ENCODE assay signal across 14 cellular contexts in the genomic region with DNA sequence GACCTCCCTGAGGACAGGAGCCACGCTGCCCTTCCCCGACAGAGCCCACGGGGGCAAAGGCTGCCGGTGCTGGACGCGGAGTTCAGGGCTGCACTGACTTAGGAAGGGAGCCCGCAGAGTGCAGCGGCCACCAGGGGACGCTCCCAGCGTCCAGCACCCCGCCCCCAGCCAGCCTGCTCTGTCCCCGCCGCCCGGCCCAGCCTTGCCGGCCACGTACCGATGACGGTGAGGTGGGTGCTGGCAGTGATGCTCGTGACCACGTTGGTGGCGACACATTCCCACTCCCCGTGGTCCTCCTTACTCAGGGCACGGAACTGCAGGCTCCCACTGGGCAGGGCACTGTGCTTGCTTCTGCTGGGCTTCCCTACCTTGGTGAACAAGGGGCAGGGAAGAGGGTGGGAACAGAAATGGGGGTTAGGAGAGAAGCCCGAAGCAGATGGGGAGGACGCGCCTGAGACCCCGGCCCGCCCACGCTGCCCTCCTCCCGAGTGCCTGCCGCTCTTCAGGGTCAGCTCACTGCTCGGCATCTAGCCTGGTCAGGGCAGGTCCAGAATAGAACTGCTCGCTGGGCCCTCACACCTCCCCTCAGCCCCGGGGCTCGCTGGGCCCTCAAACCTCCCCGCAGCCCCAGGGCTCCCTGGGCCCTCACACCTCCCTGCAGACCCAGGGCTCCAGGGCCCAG. TPM values are rescaled to one million over a fixed set of nuclear protein-coding genes. Genes with fewer than 3 reads are reported as not detected.
DNase-seq lines count a peak whose midpoint lies in the region; ATAC-seq, FAIRE-seq and TF ChIP-seq lines count a peak whose summit lies in the region.
"Had no signal": no experiment of that assay in that cellular context is flagged by ENCODE, and none has a peak within 500 bp of the region (broad histone marks: within the 10 kb centered on the region; RNA-seq: fewer than 3 reads in every experiment).

No MANE protein-coding gene starts in this region.

- FAIRE-seq in astrocyte (lab: Jason Lieb, UNC), result no peak

- no peak overlapping the region for H3K4me3 Mint-ChIP-seq in astrocyte (ENCODE audit: unreplicated experiment)
- H3K4me3 Mint-ChIP-seq: stimulated activated naive CD8-positive, alpha-beta T cell treated with anti-CD3 and anti-CD28 coated beads, Interleukin-15, amount 100 ng/mL, for 72 hours had no signal

- H3K27me3 ChIP-seq in astrocyte (ENCODE audit: insufficient read depth, low read length) (no peaks in the 10 kb centered on the region), right atrium auricular region (no peaks in the 10 kb centered on the region), upper lobe of right lung (no peaks in the 10 kb centered on the region)
- H3K27me3 ChIP-seq: SJSA1 had no signal

- intact Hi-C loops in Right ventricle myocardium inferior (cut with DNase I), result no loop called here
- intact Hi-C loops in cardiac septum (cut with DNase I), result no loop called here
- intact Hi-C loops in upper lobe of right lung (cut with DNase I), result no loop called here
- intact Hi-C loops in lower leg skin (cut with DNase I; ENCODE audit: low total_unique reads), result no loop called here

- H3K36me3 ChIP-seq in astrocyte (ENCODE audit: insufficient read depth, low read length), result no peaks in the 10 kb centered on the region
- peaks cover 40% of the 10 kb centered on the region for H3K36me3 ChIP-seq in right atrium auricular region
- H3K36me3 ChIP-seq in upper lobe of right lung, result no peaks in the 10 kb centered on the region
- H3K36me3 ChIP-seq: SJSA1 had no signal

- peaks cover 5% of the 10 kb centered on the region for H3K9me3 Mint-ChIP-seq in astrocyte (ENCODE audit: unreplicated experiment)
- H3K9me3 Mint-ChIP-seq: stimulated activated naive CD8-positive, alpha-beta T cell treated with anti-CD3 and anti-CD28 coated beads, Interleukin-15, amount 100 ng/mL, for 72 hours had no signal

- H3K4me3 ChIP-seq in astrocyte (ENCODE audit: insufficient read depth, low read depth, low read length) (no peak overlapping the region), right atrium auricular region (no peak overlapping the region), upper lobe of right lung (no peak overlapping the region), lower leg skin (ENCODE audit: low read depth, poor library complexity, severe bottlenecking) (no peak overlapping the region)
- H3K4me3 ChIP-seq: HAP-1, SJSA1 had no signal

- no peak overlapping the region for H2AFZ ChIP-seq in astrocyte (ENCODE audit: low read depth, low read length)

- H3K9ac ChIP-seq in astrocyte (ENCODE audit: low read length), result no peak overlapping the region

- peaks cover 30% of the 10 kb centered on the region for H3K4me1 Mint-ChIP-seq in astrocyte (ENCODE audit: low read depth, unreplicated experiment)

- no peaks in the 10 kb centered on the region for H4K20me1 ChIP-seq in astrocyte (ENCODE audit: insufficient read depth, low read length)

- H3K79me2 ChIP-seq in astrocyte (ENCODE audit: insufficient read depth, low read length), result no peaks in the 10 kb centered on the region

- H3K9me3 ChIP-seq in astrocyte (ENCODE audit: insufficient read depth, low read depth, low read length) (no peaks in the 10 kb centered on the region), right atrium auricular region (no peaks in the 10 kb centered on the region), upper lobe of right lung (no peaks in the 10 kb centered on the region)
- H3K9me3 ChIP-seq: HAP-1, SJSA1 had no signal

- H3K4me1 ChIP-seq in astrocyte (ENCODE audit: insufficient read depth, low read length), result peaks cover 4% of the 10 kb centered on the region
- peaks cover 0 to 34% of the 10 kb centered on the region in 2 donors for H3K4me1 ChIP-seq in right atrium auricular region
- peaks cover 10% of the 10 kb centered on the region for H3K4me1 ChIP-seq in upper lobe of right lung
- H3K4me1 ChIP-seq: SJSA1 had no signal

- H3K27ac Mint-ChIP-seq in astrocyte (ENCODE audit: unreplicated experiment), result peak overlapping the region; percentile 66

- no peak for TF ChIP-seq POLR2A in lower leg skin (IDR thresholded peaks at IDR 0.05)

- H3K27ac ChIP-seq in astrocyte (ENCODE audit: low read depth, low read length), result no peak overlapping the region
- no peak overlapping the region for H3K27ac ChIP-seq in right atrium auricular region
- no peak overlapping the region for H3K27ac ChIP-seq in upper lobe of right lung
- H3K27ac ChIP-seq: SJSA1 had no signal

- peaks cover 1% of the 10 kb centered on the region for H3K27me3 Mint-ChIP-seq in astrocyte (ENCODE audit: low read depth, unreplicated experiment)
- H3K27me3 Mint-ChIP-seq: stimulated activated naive CD8-positive, alpha-beta T cell treated with anti-CD3 and anti-CD28 coated beads, Interleukin-15, amount 100 ng/mL, for 72 hours had no signal

- 81 to 87% methylated on average over 34 to 36 of the region's 36 CpGs for WGBS in lower leg skin, 2 donors

- DNase-seq in Right ventricle myocardium inferior (ENCODE audit: missing footprints), result peak; percentile 47
- DNase-seq in cardiac septum (ENCODE audit: low spot score), result no peak
- DNase-seq in astrocyte (ENCODE audit: low read depth), result no peak
- no peak for DNase-seq in right atrium auricular region (ENCODE audit: low spot score)
- no peak for DNase-seq in upper lobe of right lung
- DNase-seq in stimulated activated CD4-positive, alpha-beta T cell treated with anti-CD3 and anti-CD28 coated beads, Interleukin-4, amount 100 ng/mL, for 1 hour, result no peak
- DNase-seq in DMS 273 (lab: John Stamatoyannopoulos, UW; ENCODE audit: unreplicated experiment), result no peak
- DNase-seq in lower leg skin (ENCODE audit: low spot score in 2 of 2), result no peak
- DNase-seq: activated CD8-positive, alpha-beta memory T cell treated with anti-CD3 and anti-CD28 coated beads for 24 hours; stimulated activated CD4-positive, alpha-beta T cell treated with anti-CD3 and anti-CD28 coated beads, Interleukin-15, amount 100 ng/mL, for 24 hours; stimulated activated naive CD8-positive, alpha-beta T cell treated with anti-CD3 and anti-CD28 coated beads, Interleukin-15, amount 100 ng/mL, for 72 hours had no signal

- H3K4me2 ChIP-seq in astrocyte (ENCODE audit: low read length), result no peak overlapping the region

- TF ChIP-seq CTCF in astrocyte (IDR thresholded peaks at IDR 0.05; ENCODE audit: insufficient read depth, low read depth, low read length), result no peak
- TF ChIP-seq CTCF in right atrium auricular region (IDR thresholded peaks at IDR 0.05), result peak; percentile 24 to 40
- TF ChIP-seq CTCF in upper lobe of right lung (IDR thresholded peaks at IDR 0.05), result peak; percentile 33
- no peak for TF ChIP-seq CTCF in lower leg skin (IDR thresholded peaks at IDR 0.05)

- ATAC-seq in Right ventricle myocardium inferior (peak; percentile 29), upper lobe of right lung (peak; percentile 17)
- ATAC-seq: stimulated activated naive CD8-positive, alpha-beta T cell treated with anti-CD3 and anti-CD28 coated beads, Interleukin-15, amount 100 ng/mL, for 72 hours had no signal

- H3K36me3 Mint-ChIP-seq in astrocyte (ENCODE audit: low read depth, unreplicated experiment), result peaks cover 17% of the 10 kb centered on the region

RNA-seq across cellular contexts. Expression of gene IGSF9B, which starts 25.9 kb away (rescaled TPM):
- 41.7 TPM for total RNA-seq in Right ventricle myocardium inferior
- total RNA-seq in cardiac septum, result 85.3 TPM
- 13.1 and 16.7 TPM in 2 replicates for total RNA-seq in astrocyte
- 10 to 100 TPM; 17.2 to 32.1 TPM for total RNA-seq in right atrium auricular region
- total RNA-seq in upper lobe of right lung, result 2.9 TPM
- total RNA-seq in lower leg skin, result 10 to 100 TPM in 1 of 4 donors, 1 to 10 TPM in 3; 5.2 to 14.5 (median 8.0) TPM
- total RNA-seq: glomerular endothelial cell, SJSA1 had no signal

Comparison
In these comparisons a context has a peak if more than half of its experiments do, and no peak if none do; other contexts are left out.
1. CTCF ChIP-seq: peak in right atrium auricular region (2 of 2) and upper lobe of right lung (single experiment); none in astrocyte (single experiment) and lower leg skin (0 of 3).